Comparison of ENCODE assay signal across 1 cellular context in the genomic region with DNA sequence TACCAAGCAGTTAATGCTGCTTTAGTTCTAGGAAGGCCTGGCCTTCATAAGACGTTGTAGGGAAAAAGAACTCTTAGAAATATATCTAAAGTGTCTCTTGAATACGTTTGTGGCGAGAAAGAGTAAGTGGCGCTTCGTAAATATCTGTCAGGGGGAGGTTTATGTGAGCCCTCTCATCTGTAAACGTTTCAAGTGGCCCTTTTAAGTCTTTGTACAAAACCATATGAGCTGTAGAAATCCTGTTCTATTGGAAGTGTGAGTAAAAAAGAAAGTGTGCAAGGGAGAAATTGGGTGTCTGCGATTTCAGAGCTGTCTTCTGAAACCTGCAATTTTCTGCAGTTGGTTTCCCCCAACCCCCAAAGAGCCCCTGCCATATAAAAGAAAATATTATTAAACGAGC.
TF ChIP-seq lines count a peak whose summit lies in the region.

No MANE protein-coding gene starts in this region.

TF ChIP-seq in neural cell, 6 proteins besides CTCF, POLR2A, EP300 and RAD21 (continued from another document):
- TF ChIP-seq, protein P1, sequence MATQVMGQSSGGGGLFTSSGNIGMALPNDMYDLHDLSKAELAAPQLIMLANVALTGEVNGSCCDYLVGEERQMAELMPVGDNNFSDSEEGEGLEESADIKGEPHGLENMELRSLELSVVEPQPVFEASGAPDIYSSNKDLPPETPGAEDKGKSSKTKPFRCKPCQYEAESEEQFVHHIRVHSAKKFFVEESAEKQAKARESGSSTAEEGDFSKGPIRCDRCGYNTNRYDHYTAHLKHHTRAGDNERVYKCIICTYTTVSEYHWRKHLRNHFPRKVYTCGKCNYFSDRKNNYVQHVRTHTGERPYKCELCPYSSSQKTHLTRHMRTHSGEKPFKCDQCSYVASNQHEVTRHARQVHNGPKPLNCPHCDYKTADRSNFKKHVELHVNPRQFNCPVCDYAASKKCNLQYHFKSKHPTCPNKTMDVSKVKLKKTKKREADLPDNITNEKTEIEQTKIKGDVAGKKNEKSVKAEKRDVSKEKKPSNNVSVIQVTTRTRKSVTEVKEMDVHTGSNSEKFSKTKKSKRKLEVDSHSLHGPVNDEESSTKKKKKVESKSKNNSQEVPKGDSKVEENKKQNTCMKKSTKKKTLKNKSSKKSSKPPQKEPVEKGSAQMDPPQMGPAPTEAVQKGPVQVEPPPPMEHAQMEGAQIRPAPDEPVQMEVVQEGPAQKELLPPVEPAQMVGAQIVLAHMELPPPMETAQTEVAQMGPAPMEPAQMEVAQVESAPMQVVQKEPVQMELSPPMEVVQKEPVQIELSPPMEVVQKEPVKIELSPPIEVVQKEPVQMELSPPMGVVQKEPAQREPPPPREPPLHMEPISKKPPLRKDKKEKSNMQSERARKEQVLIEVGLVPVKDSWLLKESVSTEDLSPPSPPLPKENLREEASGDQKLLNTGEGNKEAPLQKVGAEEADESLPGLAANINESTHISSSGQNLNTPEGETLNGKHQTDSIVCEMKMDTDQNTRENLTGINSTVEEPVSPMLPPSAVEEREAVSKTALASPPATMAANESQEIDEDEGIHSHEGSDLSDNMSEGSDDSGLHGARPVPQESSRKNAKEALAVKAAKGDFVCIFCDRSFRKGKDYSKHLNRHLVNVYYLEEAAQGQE (IDR thresholded peaks at IDR 0.05; ENCODE audit: borderline replicate concordance): no peak
- TF ChIP-seq EZH2 (IDR thresholded peaks at IDR 0.05; ENCODE audit: borderline replicate concordance, insufficient read depth, low read length, poor library complexity, severe bottlenecking) (no peak), POLR2AphosphoS5 (IDR thresholded peaks at IDR 0.05) (no peak), TAF1 (IDR thresholded peaks at IDR 0.05; ENCODE audit: low read depth) (no peak)
